ENCODE assay signal across 8 cellular contexts in the genomic region with DNA sequence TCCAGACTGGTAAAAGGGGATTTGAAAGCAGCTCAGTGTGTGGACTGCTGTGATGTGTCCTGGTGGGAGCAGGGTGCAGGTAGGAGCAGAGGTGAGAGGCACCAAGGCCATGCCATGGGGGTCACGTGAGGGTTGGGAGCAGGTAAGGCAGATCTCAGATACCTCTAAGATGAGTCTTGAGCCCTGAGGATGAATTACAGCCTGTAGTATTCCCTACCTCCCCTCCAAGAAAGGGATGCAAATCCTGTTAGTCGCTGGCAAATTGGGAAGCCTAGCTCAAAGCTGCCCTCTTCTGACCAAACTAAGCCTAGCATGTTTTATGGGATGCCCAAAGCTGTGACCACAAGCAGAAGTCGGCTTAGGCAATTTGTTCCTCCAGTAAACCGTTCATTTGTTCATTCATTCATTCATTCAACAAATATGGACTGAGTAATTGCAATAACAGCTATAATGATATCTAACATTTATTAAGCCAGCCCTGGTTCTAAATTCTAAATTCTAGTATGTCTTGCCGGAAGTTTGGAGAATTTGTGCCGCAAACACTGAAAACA. TPM values are rescaled to one million over a fixed set of nuclear protein-coding genes. Genes with fewer than 3 reads are reported as not detected.
DNase-seq lines count a peak whose midpoint lies in the region; ATAC-seq, FAIRE-seq and TF ChIP-seq lines count a peak whose summit lies in the region.

No MANE protein-coding gene starts in this region.

- no peak overlapping the region for H3K4me3 Mint-ChIP-seq in CD14-positive monocyte
- no peak overlapping the region for H3K4me3 Mint-ChIP-seq in activated CD4-positive, alpha-beta T cell treated with anti-CD3 and anti-CD28 coated beads for 36 hours

- peaks cover 3% of the 10 kb centered on the region for H3K27me3 ChIP-seq in suprapubic skin

- FAIRE-seq in H54 (lab: Jason Lieb, UNC), result peak; percentile 11

- CTCF ChIA-PET in activated CD4-positive, alpha-beta T cell treated with anti-CD3 and anti-CD28 coated beads for 36 hours (lab: Charles Lee), result interaction anchor here (0.6 to 17.6 kb wide), 31 partner anchors 10 to 1260 kb away, joined by 3 to 760 read pairs (median 4); a partner anchor contains a TSS

- H3K27me3 Mint-ChIP-seq in CD14-positive monocyte (ENCODE audit: low read depth in 3 of 3), result peaks cover 9 to 24% (median 14%) of the 10 kb centered on the region in 3 donors
- H3K27me3 Mint-ChIP-seq in activated CD4-positive, alpha-beta T cell treated with anti-CD3 and anti-CD28 coated beads for 36 hours, result peaks cover 3% of the 10 kb centered on the region

- intact Hi-C loops in CD14-positive monocyte (cut with micrococcal nuclease), result loop anchor here (1.0 kb wide), 2 partner anchors 51 to 52 kb away; no protein-coding TSS in a partner anchor
- intact Hi-C loops in activated CD4-positive, alpha-beta T cell treated with anti-CD3 and anti-CD28 coated beads for 36 hours (cut with DNase I, micrococcal nuclease), result loop anchor here (1.0 kb wide), 1 partner anchor 52 kb away; no protein-coding TSS in a partner anchor

- TF ChIP-seq CTCF in CD14-positive monocyte (IDR thresholded peaks at IDR 0.05), result peak; percentile 83
- peak; percentile 40 to 82 for TF ChIP-seq CTCF in suprapubic skin (IDR thresholded peaks at IDR 0.05)

- H3K36me3 ChIP-seq in suprapubic skin, result no peaks in the 10 kb centered on the region

- H3K27ac Mint-ChIP-seq in CD14-positive monocyte, result peak overlapping the region in 3 of 7 donors; percentile 22 to 73 (median 46)
- H3K27ac Mint-ChIP-seq in activated CD4-positive, alpha-beta T cell treated with anti-CD3 and anti-CD28 coated beads for 36 hours, result no peak overlapping the region

- no peak for ATAC-seq in activated CD4-positive, alpha-beta T cell treated with anti-CD3 and anti-CD28 coated beads for 36 hours
- ATAC-seq in HG03039 (IDR thresholded peaks at IDR 0.05; ENCODE audit: unreplicated experiment), result no peak

- no peak overlapping the region for H3K27ac ChIP-seq in suprapubic skin

- peaks cover 16% of the 10 kb centered on the region for H3K4me1 Mint-ChIP-seq in CD14-positive monocyte
- H3K4me1 Mint-ChIP-seq in activated CD4-positive, alpha-beta T cell treated with anti-CD3 and anti-CD28 coated beads for 36 hours, result peaks cover 28% of the 10 kb centered on the region

- H3K4me3 ChIP-seq in suprapubic skin, result no peak overlapping the region

- H3K9me3 ChIP-seq in suprapubic skin, result no peaks in the 10 kb centered on the region

- peak; percentile 60 for DNase-seq in CD14-positive monocyte (ENCODE audit: low spot score)
- DNase-seq in H54 (ENCODE audit: insufficient read length, low spot score), result peak; percentile 86
- DNase-seq in NCI-H460 (ENCODE audit: extremely low read depth, low read depth), result peak; percentile 81
- peak; percentile 71 for DNase-seq in activated CD4-positive, alpha-beta T cell treated with anti-CD3 and anti-CD28 coated beads for 36 hours
- DNase-seq in effector CD4-positive, alpha-beta T cell, result peak; percentile 41
- peak; percentile 84 for DNase-seq in lung microvascular endothelial cell (ENCODE audit: low read depth in 2 of 2)
- DNase-seq in suprapubic skin (ENCODE audit: low spot score in 2 of 2), result no peak

- POLR2A ChIA-PET in activated CD4-positive, alpha-beta T cell treated with anti-CD3 and anti-CD28 coated beads for 36 hours (lab: Charles Lee), result interaction anchor here (1.8 kb wide), 1 partner anchor 52 kb away, joined by 13 read pairs; no protein-coding TSS in a partner anchor

- TF ChIP-seq EP300 in suprapubic skin (IDR thresholded peaks at IDR 0.05), result no peak

- H3K4me1 ChIP-seq in suprapubic skin, result peaks cover 18% of the 10 kb centered on the region

- peaks cover 1 to 3% of the 10 kb centered on the region in 2 donors for H3K36me3 Mint-ChIP-seq in CD14-positive monocyte
- no peaks in the 10 kb centered on the region for H3K36me3 Mint-ChIP-seq in activated CD4-positive, alpha-beta T cell treated with anti-CD3 and anti-CD28 coated beads for 36 hours (ENCODE audit: low read depth)

- TF ChIP-seq POLR2A in H54 (IDR thresholded peaks at IDR 0.05; ENCODE audit: low read depth, low read length) (0 out of 2 replicates have a peak, but pooled peaks have one; percentile 7), suprapubic skin (IDR thresholded peaks at IDR 0.05) (no peak)

- H3K9me3 Mint-ChIP-seq in CD14-positive monocyte, result peaks cover 0 to 5% (median 0%) of the 10 kb centered on the region in 7 donors
- no peaks in the 10 kb centered on the region for H3K9me3 Mint-ChIP-seq in activated CD4-positive, alpha-beta T cell treated with anti-CD3 and anti-CD28 coated beads for 36 hours (ENCODE audit: low read depth)

- WGBS in suprapubic skin, result 31% methylated on average over 6 of the region's 6 CpGs

RNA-seq across cellular contexts. Expression of a gene that starts 3.9 kb away (rescaled TPM):
- 10 to 100 TPM in 1 of 2 donors, 1 to 10 TPM in 1; 9.1 to 21.9 TPM for polyA plus RNA-seq in CD14-positive monocyte
- total RNA-seq in NCI-H460 (2014; rRNA removed; shearing (Covaris generic)), result 5.4 and 6.7 TPM in 2 replicates
- 9.2 and 13.8 TPM in 2 replicates for polyA plus RNA-seq in NCI-H460 (2014; cell fraction: nucleus; rRNA removed)
- 1 to 10 TPM; 2.3 to 2.7 TPM for total RNA-seq in activated CD4-positive, alpha-beta T cell treated with anti-CD3 and anti-CD28 coated beads for 36 hours
- total RNA-seq in lung microvascular endothelial cell (2.6 and 3.8 TPM in 2 replicates), suprapubic skin (10 to 100 TPM; 16.2 to 41.2 (median 30.2) TPM)

RNA-seq across cellular contexts. Expression of a gene that starts 31.3 kb away (rescaled TPM):
- not detected for polyA plus RNA-seq in CD14-positive monocyte
- not detected in 2 replicates for total RNA-seq in NCI-H460 (2014; rRNA removed; shearing (Covaris generic))
- not detected in 2 replicates for polyA plus RNA-seq in NCI-H460 (2014; cell fraction: nucleus; rRNA removed)
- not detected for total RNA-seq in activated CD4-positive, alpha-beta T cell treated with anti-CD3 and anti-CD28 coated beads for 36 hours
- total RNA-seq in lung microvascular endothelial cell (not detected in 2 replicates), suprapubic skin (1 to 10 TPM in 1 of 4 donors, under 1 TPM in 2, not detected in 1; 0.30 to 3.5 (median 0.62) TPM)

Comparison
In these comparisons a context has a peak if more than half of its experiments do, and no peak if none do; other contexts are left out.
1. DNase-seq: peak in CD14-positive monocyte (single experiment), H54 (single experiment), NCI-H460 (single experiment), activated CD4-positive, alpha-beta T cell treated with anti-CD3 and anti-CD28 coated beads for 36 hours (single experiment), effector CD4-positive, alpha-beta T cell (single experiment) and lung microvascular endothelial cell (2 of 2); none in suprapubic skin (0 of 2).